In the genomic region with DNA sequence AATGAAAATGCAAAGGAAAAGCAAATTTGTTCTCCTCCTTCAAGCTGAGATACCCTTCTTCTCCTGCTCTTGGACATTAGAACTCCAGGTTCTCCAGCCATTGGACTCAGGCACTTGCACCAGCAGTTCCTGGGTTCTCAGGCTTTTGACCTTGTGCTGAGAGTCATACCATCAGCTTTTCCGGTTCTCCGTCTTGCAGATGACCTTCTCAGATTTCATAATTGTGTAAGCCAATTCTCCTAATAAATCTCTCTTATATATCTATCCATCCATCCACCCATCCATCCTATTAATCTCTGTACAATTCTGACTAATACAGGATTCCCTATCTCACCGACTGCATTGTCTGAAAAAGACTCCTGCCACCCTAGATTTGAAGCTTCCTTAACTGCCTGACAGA, we compare ENCODE assay signal across 18 cellular contexts.
A peak's percentile ranks its signal among the peaks of the same experiment; 100 is the strongest.
DNase-seq lines count a peak whose midpoint lies in the region; ATAC-seq lines count a peak whose summit lies in the region.
"Had no signal": no experiment of that assay in that cellular context is flagged by ENCODE, and none has a peak within 500 bp of the region (broad histone marks: within the 10 kb centered on the region; RNA-seq: fewer than 3 reads in every experiment).

No MANE protein-coding gene starts in this region.

- H3K9me3 Mint-ChIP-seq in naive thymus-derived CD8-positive, alpha-beta T cell, result no peaks in the 10 kb centered on the region
- H3K9me3 Mint-ChIP-seq: activated CD4-positive, alpha-beta memory T cell treated with anti-CD3 and anti-CD28 coated beads for 36 hours had no signal

- peak; percentile 18 for DNase-seq in COLO829 (ENCODE audit: low spot score)
- DNase-seq in NCI-H460 (ENCODE audit: extremely low read depth, low read depth), result peak; percentile 88
- peak; percentile 28 for DNase-seq in dermis blood vessel endothelial cell
- peak; percentile 4 for DNase-seq in putamen (ENCODE audit: low spot score)
- no peak for DNase-seq in Kasumi-1 (lab: John Stamatoyannopoulos, UW)
- DNase-seq in midbrain (lab: John Stamatoyannopoulos, UW), result no peak
- no peak for DNase-seq in naive thymus-derived CD8-positive, alpha-beta T cell
- DNase-seq: activated CD4-positive, alpha-beta memory T cell treated with anti-CD3 and anti-CD28 coated beads for 36 hours; amniotic stem cell; DMS79 treated with DMSO at 0.1 percent for 48 hours; esophagus squamous epithelium; left lung; naive thymus-derived CD4-positive, alpha-beta T cell; NCI-H1092 treated with DMSO at 0.1 percent for 48 hours; NK-92 treated with Interleukin-12 subunit alpha and Interleukin-12 subunit beta, amount 100 ng/mL, for 24 hours; SJCRH30 had no signal

- H3K27ac Mint-ChIP-seq in naive thymus-derived CD8-positive, alpha-beta T cell, result no peak overlapping the region
- H3K27ac Mint-ChIP-seq: activated CD4-positive, alpha-beta memory T cell treated with anti-CD3 and anti-CD28 coated beads for 36 hours; B cell; naive thymus-derived CD4-positive, alpha-beta T cell had no signal

- H3K36me3 Mint-ChIP-seq in naive thymus-derived CD8-positive, alpha-beta T cell, result no peaks in the 10 kb centered on the region
- H3K36me3 Mint-ChIP-seq: activated CD4-positive, alpha-beta memory T cell treated with anti-CD3 and anti-CD28 coated beads for 36 hours had no signal

- H3K4me1 Mint-ChIP-seq in naive thymus-derived CD8-positive, alpha-beta T cell, result peaks cover 0 to 18% (median under 1%) of the 10 kb centered on the region in 4 donors

- ATAC-seq in HG02678 (IDR thresholded peaks at IDR 0.05; ENCODE audit: unreplicated experiment), result no peak
- no peak for ATAC-seq in naive thymus-derived CD8-positive, alpha-beta T cell
- ATAC-seq: left lung; naive thymus-derived CD4-positive, alpha-beta T cell had no signal

- H3K27me3 Mint-ChIP-seq in naive thymus-derived CD8-positive, alpha-beta T cell, result peaks cover 7 to 43% (median 14%) of the 10 kb centered on the region in 5 donors
- H3K27me3 Mint-ChIP-seq: B cell had no signal

- POLR2A ChIA-PET in naive thymus-derived CD8-positive, alpha-beta T cell (lab: Charles Lee), result no interaction called here

- H3K4me3 Mint-ChIP-seq in naive thymus-derived CD8-positive, alpha-beta T cell, result no peak overlapping the region
- H3K4me3 Mint-ChIP-seq: activated CD4-positive, alpha-beta memory T cell treated with anti-CD3 and anti-CD28 coated beads for 36 hours; B cell; naive thymus-derived CD4-positive, alpha-beta T cell had no signal

Comparison
In these comparisons a context has a peak if more than half of its experiments do, and no peak if none do; other contexts are left out.
1. DNase-seq: peak in COLO829 (single experiment), NCI-H460 (single experiment), dermis blood vessel endothelial cell (single experiment) and putamen (single experiment); none in Kasumi-1 (0 of 2), midbrain (single experiment) and naive thymus-derived CD8-positive, alpha-beta T cell (0 of 10).